In genomic region chr6:164207024-164207423, GRCh38 we compare ENCODE assay signal across 26 cellular contexts.
"Had no signal": no experiment of that assay in that cellular context is flagged by ENCODE, and none has a peak within 500 bp of the region (broad histone marks: within the 10 kb centered on the region; RNA-seq: fewer than 3 reads in every experiment).

No MANE protein-coding gene starts in this region.

- H2AFZ ChIP-seq: PC-9 had no signal

- H3K27ac ChIP-seq: adrenal gland, KMS-11, PC-9, RWPE1, SJSA1 had no signal

- H3K9me3 ChIP-seq: adrenal gland, SJSA1, SK-N-SH had no signal

- DNase-seq: activated CD4-positive, alpha-beta T cell treated with anti-CD3 and anti-CD28 coated beads for 36 hours; activated CD4-positive, alpha-beta T cell treated with anti-CD3 and anti-CD28 coated beads, Interleukin-2, amount 10 ng/mL, durations not matched to agents 7 days and 5 days; activated CD4-positive, alpha-beta T cell treated with anti-CD3 and anti-CD28 coated beads, Interleukin-2, amount 50 U/mL, for 48 hours; activated CD8-positive, alpha-beta T cell treated with anti-CD3 and anti-CD28 coated beads, Interleukin-2, amount 10 ng/mL, durations not matched to agents 7 days and 5 days; activated gamma-delta T cell; activated naive CD4-positive, alpha-beta T cell treated with Interleukin-2 at 50 U/mL for 16 hours; activated T-cell treated with anti-CD3 and anti-CD28 coated beads, Interleukin-2, amount 50 U/mL, for 24 hours; adrenal gland; central memory CD4-positive, alpha-beta T cell; NCI-H1092 treated with DMSO at 0.1 percent for 48 hours; NCI-H146; NCI-H187; NCI-H2029 treated with DMSO at 0.1 percent for 48 hours; NCI-H2107; NCI-H226; NCI-H524 treated with DMSO at 0.1 percent for 48 hours; NCI-H748 treated with DMSO at 0.1 percent for 48 hours; NK-92 treated with Interleukin-12 subunit alpha and Interleukin-12 subunit beta, amount 100 ng/mL, for 24 hours; PC-9; SHP77; SK-N-SH had no signal

- H3K4me1 ChIP-seq: adrenal gland, SJSA1 had no signal

- H3K36me3 ChIP-seq: adrenal gland, SJSA1 had no signal

- H3K4me2 ChIP-seq: KMS-11, PC-9, SK-N-SH had no signal

- H3K9ac ChIP-seq: KMS-11, SK-N-SH had no signal

- H3K4me3 ChIP-seq: adrenal gland, PC-9, SJSA1 had no signal

- ATAC-seq: activated CD4-positive, alpha-beta T cell treated with anti-CD3 and anti-CD28 coated beads for 36 hours; activated CD4-positive, CD25-positive, alpha-beta regulatory T cell treated with anti-CD3 and anti-CD28 coated beads, Interleukin-2, amount 50 U/mL, for 24 hours; activated CD8-positive, alpha-beta T cell treated with anti-CD3 and anti-CD28 coated beads, Interleukin-2, amount 10 ng/mL, durations not matched to agents 7 days and 5 days; WTC11 had no signal

- H3K27me3 ChIP-seq: SJSA1 had no signal
